Comparison of ENCODE assay signal across 9 cellular contexts in the genomic region with DNA sequence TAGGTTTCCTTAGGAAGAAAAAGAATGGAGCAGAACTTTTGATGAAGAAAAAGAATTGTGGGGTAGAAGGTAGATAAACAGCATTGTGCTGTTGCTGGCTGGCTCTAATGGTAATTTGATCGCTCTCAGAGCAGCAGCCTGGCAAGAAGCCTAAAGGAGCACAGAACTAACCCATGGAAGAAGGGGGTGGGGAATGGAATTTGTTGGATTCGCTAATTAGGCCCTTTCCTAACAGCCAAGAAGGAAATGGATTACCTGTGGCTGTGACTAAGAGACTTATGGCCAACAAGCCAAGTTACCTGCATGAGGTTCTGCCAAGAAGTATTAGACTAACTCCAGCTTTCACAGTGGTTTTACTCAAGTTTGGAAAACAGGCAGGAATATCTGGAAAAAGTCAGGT.
DNase-seq lines count a peak whose midpoint lies in the region; ATAC-seq, FAIRE-seq and TF ChIP-seq lines count a peak whose summit lies in the region.
"Had no signal": no experiment of that assay in that cellular context is flagged by ENCODE, and none has a peak within 500 bp of the region (broad histone marks: within the 10 kb centered on the region; RNA-seq: fewer than 3 reads in every experiment).

No MANE protein-coding gene starts in this region.

- no peaks in the 10 kb centered on the region for H4K20me1 ChIP-seq in fibroblast of lung (ENCODE audit: control insufficient read depth, extremely low read depth, insufficient read depth, low read length)

- no peak overlapping the region for H3K27ac ChIP-seq in fibroblast of lung (ENCODE audit: insufficient read depth, low read length)

- no peak overlapping the region for H3K4me2 ChIP-seq in fibroblast of lung (ENCODE audit: extremely low read depth, insufficient read depth, low read length)

- H3K9me3 ChIP-seq in fibroblast of lung (ENCODE audit: control insufficient read depth, insufficient read depth, low read depth, low read length), result no peaks in the 10 kb centered on the region

- TF ChIP-seq CTCF in fibroblast of lung (conservative IDR thresholded peaks at IDR 0.05 in 1 of 2, IDR thresholded peaks at IDR 0.05 in 1 of 2; ENCODE audit: low read depth in 1 of 2, low read length in 2 of 2), result no peak

- no peak overlapping the region for H3K9ac ChIP-seq in fibroblast of lung (ENCODE audit: insufficient read depth, low read length)

- ATAC-seq in HG02642 (IDR thresholded peaks at IDR 0.05; ENCODE audit: poor library complexity, unreplicated experiment), result no peak
- ATAC-seq: activated T-cell treated with anti-CD3 and anti-CD28 coated beads, Interleukin-2, amount 50 U/mL, for 4 hours had no signal

- no peaks in the 10 kb centered on the region for H3K36me3 ChIP-seq in fibroblast of lung (ENCODE audit: control insufficient read depth, insufficient read depth, low read length)

- DNase-seq in HTR-8/SVneo (ENCODE audit: insufficient read length, low spot score) (peak; percentile 3), NCI-H526 treated with DMSO at 0.1 percent for 48 hours (lab: John Stamatoyannopoulos, UW) (peak; percentile 73), fibroblast of lung (ENCODE audit: low read depth in 2 of 2) (peak; percentile 60 to 69), renal cortical epithelial cell (ENCODE audit: low read depth) (peak; percentile 97), HuH-7 (ENCODE audit: low spot score) (no peak), ureter (ENCODE audit: low spot score) (no peak)
- DNase-seq in central memory CD4-positive, alpha-beta T cell, result no peak
- DNase-seq: activated T-cell treated with anti-CD3 and anti-CD28 coated beads, Interleukin-2, amount 50 U/mL, for 4 hours had no signal

- FAIRE-seq in HTR-8/SVneo (lab: Jason Lieb, UNC), result no peak

- H2AFZ ChIP-seq in fibroblast of lung (ENCODE audit: low read length), result no peak overlapping the region

- H3K79me2 ChIP-seq in fibroblast of lung (ENCODE audit: control insufficient read depth, insufficient read depth, low read length), result no peaks in the 10 kb centered on the region

- H3K27me3 ChIP-seq in fibroblast of lung (ENCODE audit: control insufficient read depth, insufficient read depth, low read length), result no peaks in the 10 kb centered on the region

- H3K4me1 ChIP-seq in fibroblast of lung (ENCODE audit: control insufficient read depth, extremely low read depth, insufficient read depth, low read length), result no peaks in the 10 kb centered on the region

- H3K4me3 ChIP-seq in fibroblast of lung (replicated peaks in 1 of 4; ENCODE audit: control extremely low read depth in 1 of 4, insufficient read depth in 1 of 4, low read depth in 3 of 4, low read length in 4 of 4), result no peak overlapping the region

Comparison
In these comparisons a context has a peak if more than half of its experiments do, and no peak if none do; other contexts are left out.
1. DNase-seq: peak in HTR-8/SVneo (single experiment), NCI-H526 treated with DMSO at 0.1 percent for 48 hours (single experiment), fibroblast of lung (2 of 2) and renal cortical epithelial cell (single experiment); none in HuH-7 (single experiment), central memory CD4-positive, alpha-beta T cell (single experiment) and ureter (single experiment).